In the genomic region with DNA sequence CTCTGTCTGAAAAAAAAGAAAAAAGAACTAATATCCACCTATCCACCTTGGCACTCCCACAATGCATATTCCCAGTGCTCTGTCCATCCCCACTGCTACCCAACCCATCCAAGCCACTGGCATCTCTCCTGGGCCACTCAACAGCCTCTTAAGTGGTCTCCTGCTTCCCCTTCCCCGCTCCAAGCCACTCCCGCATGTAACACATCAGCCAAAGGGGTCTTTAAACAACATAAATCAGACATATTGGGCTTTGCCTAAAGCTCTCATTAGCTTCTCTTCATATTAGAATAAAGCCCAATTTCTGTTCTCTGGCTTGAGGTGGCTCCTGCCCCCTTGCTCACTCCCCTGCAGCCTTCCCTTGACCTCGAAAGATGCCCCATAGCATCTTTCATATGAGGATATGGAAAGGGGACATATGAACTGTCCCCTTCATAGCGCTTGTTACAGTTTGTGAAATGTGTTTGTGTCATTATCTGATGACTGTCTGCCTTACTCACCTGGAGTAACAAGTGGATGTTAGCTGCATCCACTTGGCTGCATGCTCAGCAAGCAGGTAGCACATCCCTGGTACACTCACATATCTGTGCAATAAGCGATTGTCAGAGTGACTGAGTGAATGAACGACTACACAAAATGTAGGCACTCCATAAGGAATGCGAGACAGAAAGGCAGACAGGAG, we compare ENCODE assay signal across 18 cellular contexts. TPM values are rescaled to one million over a fixed set of nuclear protein-coding genes. Genes with fewer than 3 reads are reported as not detected.
A peak's percentile ranks its signal among the peaks of the same experiment; 100 is the strongest.
DNase-seq lines count a peak whose midpoint lies in the region; ATAC-seq, FAIRE-seq and TF ChIP-seq lines count a peak whose summit lies in the region.
"Had no signal": no experiment of that assay in that cellular context is flagged by ENCODE, and none has a peak within 500 bp of the region (broad histone marks: within the 10 kb centered on the region; RNA-seq: fewer than 3 reads in every experiment).

No MANE protein-coding gene starts in this region.

- no peak for TF ChIP-seq RAD21 in HepG2 (CRISPR knock-in tag; IDR thresholded peaks at IDR 0.05)

- H3K79me2 ChIP-seq in HepG2 (ENCODE audit: insufficient read depth, low read length), result peaks cover 22% of the 10 kb centered on the region

- no peak for TF ChIP-seq EP300 in HepG2 (IDR thresholded peaks at IDR 0.05; ENCODE audit: low read depth in 2 of 2, low read length in 2 of 2)
- no peak for TF ChIP-seq EP300 in HepG2 (CRISPR knock-in tag; IDR thresholded peaks at IDR 0.05; ENCODE audit: borderline replicate concordance)

- no peaks in the 10 kb centered on the region for H3K27me3 Mint-ChIP-seq in activated naive CD4-positive, alpha-beta T cell treated with anti-CD3 and anti-CD28 coated beads for 36 hours (ENCODE audit: low read depth)
- no peaks in the 10 kb centered on the region for H3K27me3 Mint-ChIP-seq in activated CD4-positive, alpha-beta memory T cell treated with anti-CD3 and anti-CD28 coated beads, Interleukin-2, amount 10 ng/mL, durations not matched to agents 7 days and 5 days

- 70% methylated on average over 7 of the region's 7 CpGs for WGBS in HepG2 (ENCODE audit: low lambda C conversion rate)

- no peak overlapping the region for H2AFZ ChIP-seq in HepG2 (ENCODE audit: low read length)

- H3K4me1 Mint-ChIP-seq in activated naive CD4-positive, alpha-beta T cell treated with anti-CD3 and anti-CD28 coated beads for 36 hours (ENCODE audit: low read depth), result peaks cover 24% of the 10 kb centered on the region
- H3K4me1 Mint-ChIP-seq in activated CD4-positive, alpha-beta memory T cell treated with anti-CD3 and anti-CD28 coated beads, Interleukin-2, amount 10 ng/mL, durations not matched to agents 7 days and 5 days, result peaks cover 33% of the 10 kb centered on the region

- in situ Hi-C loops in HepG2 (cut with HindIII; ENCODE audit: extremely low pct_ligation_motif_present, low pct_unique_long_range_greater_than_20kb), result no loop called here

- intact Hi-C loops in activated naive CD4-positive, alpha-beta T cell treated with anti-CD3 and anti-CD28 coated beads for 36 hours (cut with micrococcal nuclease), result loop anchor here (5.0 kb wide), 1 partner anchor 147 kb away; no protein-coding TSS in a partner anchor
- intact Hi-C loops in HepG2 (cut with micrococcal nuclease; ENCODE audit: unreplicated experiment), result no loop called here

- no peak overlapping the region for H3K9ac ChIP-seq in HepG2 (ENCODE audit: insufficient read depth, low read depth, low read length)

- H3K27ac ChIP-seq in HepG2 (ENCODE audit: extremely low read length, insufficient read depth, low read length), result no peak overlapping the region
- H3K27ac ChIP-seq: cardiac muscle cell, sigmoid colon, uterus had no signal

- no peak for FAIRE-seq in HepG2 (lab: Jason Lieb, UNC)
- FAIRE-seq: endometrium had no signal

- H3K4me1 ChIP-seq in HepG2 (ENCODE audit: insufficient read depth, low read length), result peaks cover 54% of the 10 kb centered on the region

- no peaks in the 10 kb centered on the region for H3K9me3 ChIP-seq in HepG2 (ENCODE audit: low read length)
- H3K9me3 ChIP-seq: sigmoid colon, uterus had no signal

- peaks cover 2% of the 10 kb centered on the region for H3K36me3 Mint-ChIP-seq in activated naive CD4-positive, alpha-beta T cell treated with anti-CD3 and anti-CD28 coated beads for 36 hours (ENCODE audit: low read depth)
- peaks cover 14% of the 10 kb centered on the region for H3K36me3 Mint-ChIP-seq in activated CD4-positive, alpha-beta memory T cell treated with anti-CD3 and anti-CD28 coated beads, Interleukin-2, amount 10 ng/mL, durations not matched to agents 7 days and 5 days (ENCODE audit: low read depth)

- no peak overlapping the region for H3K4me3 ChIP-seq in HepG2 (replicated peaks in 1 of 3; ENCODE audit: insufficient read depth in 1 of 3, low read depth in 2 of 3, low read length in 3 of 3)
- H3K4me3 ChIP-seq: cardiac muscle cell, sigmoid colon, uterus had no signal

- no peak for DNase-seq in activated naive CD4-positive, alpha-beta T cell treated with anti-CD3 and anti-CD28 coated beads for 36 hours
- DNase-seq in activated naive CD4-positive, alpha-beta T cell (lab: John Stamatoyannopoulos, UW), result no peak
- DNase-seq in activated CD4-positive, alpha-beta memory T cell treated with anti-CD3 and anti-CD28 coated beads, Interleukin-2, amount 10 ng/mL, durations not matched to agents 7 days and 5 days, result no peak
- DNase-seq in HepG2 (ENCODE audit: low spot score) (no peak), kidney glomerular epithelial cell (lab: John Stamatoyannopoulos, UW) (no peak)
- DNase-seq: EL; H9; left cardiac atrium; midbrain; NCI-H1694; sigmoid colon; stimulated activated CD4-positive, alpha-beta T cell treated with anti-CD3 and anti-CD28 coated beads, Interleukin-1b, Interleukin-23, amount 100 ng/mL, for 48 hours; uterus had no signal

- H3K4me2 ChIP-seq in HepG2 (ENCODE audit: low read depth, low read length), result no peak overlapping the region

- no peaks in the 10 kb centered on the region for H3K27me3 ChIP-seq in HepG2 (ENCODE audit: control insufficient read depth in 1 of 2, insufficient read depth in 2 of 2, low read length in 2 of 2)
- H3K27me3 ChIP-seq: cardiac muscle cell, sigmoid colon, uterus had no signal

- H3K4me3 Mint-ChIP-seq in activated naive CD4-positive, alpha-beta T cell treated with anti-CD3 and anti-CD28 coated beads for 36 hours, result peak overlapping the region; percentile 26
- H3K4me3 Mint-ChIP-seq in activated CD4-positive, alpha-beta memory T cell treated with anti-CD3 and anti-CD28 coated beads, Interleukin-2, amount 10 ng/mL, durations not matched to agents 7 days and 5 days, result peak overlapping the region; percentile 6

- H4K20me1 ChIP-seq in HepG2 (ENCODE audit: insufficient read depth, low read length), result 0 out of 2 replicates have a peak, but pooled peaks cover 8% of the 10 kb centered on the region

- no peaks in the 10 kb centered on the region for H3K9me3 Mint-ChIP-seq in activated naive CD4-positive, alpha-beta T cell treated with anti-CD3 and anti-CD28 coated beads for 36 hours
- H3K9me3 Mint-ChIP-seq in activated CD4-positive, alpha-beta memory T cell treated with anti-CD3 and anti-CD28 coated beads, Interleukin-2, amount 10 ng/mL, durations not matched to agents 7 days and 5 days, result no peaks in the 10 kb centered on the region

- ATAC-seq in HepG2, result no peak
- no peak for ATAC-seq in HG02973 (IDR thresholded peaks at IDR 0.05; ENCODE audit: unreplicated experiment)
- ATAC-seq in GM21825 (IDR thresholded peaks at IDR 0.05; ENCODE audit: unreplicated experiment), result no peak
- no peak for ATAC-seq in HG03045 (IDR thresholded peaks at IDR 0.05; ENCODE audit: unreplicated experiment)
- ATAC-seq: left cardiac atrium had no signal

- no peak overlapping the region for H3K27ac Mint-ChIP-seq in activated naive CD4-positive, alpha-beta T cell treated with anti-CD3 and anti-CD28 coated beads for 36 hours
- H3K27ac Mint-ChIP-seq in activated CD4-positive, alpha-beta memory T cell treated with anti-CD3 and anti-CD28 coated beads, Interleukin-2, amount 10 ng/mL, durations not matched to agents 7 days and 5 days, result no peak overlapping the region
- H3K27ac Mint-ChIP-seq: H9 had no signal

- BruUV-seq in HepG2 (replicated peaks; lab: Mats Ljungman, UMichigan), result no TSS peak

- CTCF ChIA-PET in activated naive CD4-positive, alpha-beta T cell treated with anti-CD3 and anti-CD28 coated beads for 36 hours (lab: Charles Lee), result interaction anchor here (0.7 to 7.0 kb wide), 17 partner anchors 12 to 351 kb away, joined by 3 to 179 read pairs (median 4); no protein-coding TSS in a partner anchor
- CTCF ChIA-PET in activated CD4-positive, alpha-beta memory T cell treated with anti-CD3 and anti-CD28 coated beads, Interleukin-2, amount 10 ng/mL, durations not matched to agents 7 days and 5 days (lab: Charles Lee), result interaction anchor here (0.7 to 5.6 kb wide), 16 partner anchors 17 to 351 kb away, joined by 3 to 145 read pairs (median 4); partner anchors contain the start of genes GRPEL1 and MRFAP1
- CTCF ChIA-PET in HepG2 (lab: Yijun Ruan, JAX; ENCODE audit: low intra/inter-chr PET ratio, low total read pairs), result interaction anchor here (3.2 kb wide), 1 partner anchor 155 kb away, joined by 50 read pairs; no protein-coding TSS in a partner anchor

- TF ChIP-seq CTCF in HepG2 (CRISPR knock-in tag; IDR thresholded peaks at IDR 0.05), result no peak

- H3K36me3 ChIP-seq in HepG2 (replicated peaks in 1 of 2; ENCODE audit: control insufficient read depth in 1 of 2, insufficient read depth in 2 of 2, low read length in 2 of 2), result no peaks in the 10 kb centered on the region
- H3K36me3 ChIP-seq: cardiac muscle cell, sigmoid colon, uterus had no signal

- POLR2A ChIA-PET in activated CD4-positive, alpha-beta memory T cell treated with anti-CD3 and anti-CD28 coated beads, Interleukin-2, amount 10 ng/mL, durations not matched to agents 7 days and 5 days (lab: Charles Lee), result interaction anchor here (1.3 to 6.7 kb wide), 6 partner anchors 9 to 349 kb away, joined by 3 to 84 read pairs (median 10); partner anchors contain the start of genes GRPEL1, MRFAP1 and MRFAP1L1
- POLR2A ChIA-PET in HepG2 (lab: Yijun Ruan, JAX), result interaction anchor here (0.6 to 4.0 kb wide), 2 partner anchors 25 to 49 kb away, joined by 3 to 23 read pairs; no protein-coding TSS in a partner anchor

- peak in 1 of 2 experiments; percentile 30; a peak in 1 of 4 replicates for TF ChIP-seq POLR2A in HepG2 (IDR thresholded peaks at IDR 0.05; ENCODE audit: insufficient read depth in 1 of 2, low read depth in 2 of 2, low read length in 2 of 2)

RNA-seq across cellular contexts. Expression of gene BLOC1S4, which starts 3.1 kb away (rescaled TPM):
- 10 to 100 TPM; 11.0 to 11.8 TPM for total RNA-seq in activated naive CD4-positive, alpha-beta T cell treated with anti-CD3 and anti-CD28 coated beads for 36 hours
- total RNA-seq in activated CD4-positive, alpha-beta memory T cell treated with anti-CD3 and anti-CD28 coated beads, Interleukin-2, amount 10 ng/mL, durations not matched to agents 7 days and 5 days, result 10 to 100 TPM; 22.9 to 23.2 TPM
- 18.7 and 20.9 TPM in 2 replicates for total RNA-seq in HepG2 (2016; rRNA removed; fragmentation: Illumina TruSeq; extraction: Trizol)
- 4.7 and 6.1 TPM in 2 replicates for total RNA-seq in HepG2 (2016; cell fraction: cytosol; rRNA removed; fragmentation: Illumina TruSeq; extraction: Trizol; ENCODE audit: low read depth)
- 19.1 and 20.1 TPM in 2 replicates for total RNA-seq in HepG2 (2016; cell fraction: insoluble cytoplasmic fraction; rRNA removed; fragmentation: Illumina TruSeq; extraction: Trizol)
- 11.7 and 12.0 TPM in 2 replicates for total RNA-seq in HepG2 (2016; cell fraction: membrane; rRNA removed; fragmentation: Illumina TruSeq; extraction: Trizol)
- total RNA-seq in HepG2 (2016; cell fraction: nucleus; rRNA removed; fragmentation: Illumina TruSeq; extraction: Trizol), result 7.6 and 7.9 TPM in 2 replicates
- polyA plus RNA-seq in HepG2 (2011; rRNA removed), result 15.5 and 17.6 TPM in 2 replicates
- polyA plus RNA-seq in HepG2 (2011; cell fraction: cytosol; rRNA removed), result 19.4 and 26.2 TPM in 2 replicates
- 9.3 and 10.5 TPM in 2 replicates for polyA plus RNA-seq in HepG2 (2011; cell fraction: nucleus; rRNA removed)
- 10.5 and 11.1 TPM in 2 replicates for polyA plus RNA-seq in HepG2 (2012)
- polyA plus RNA-seq in HepG2 (2016; cell fraction: cytosol; fragmentation: Illumina TruSeq; extraction: Trizol; ENCODE audit: low read depth), result 3.6 and 4.1 TPM in 2 replicates
- polyA plus RNA-seq in HepG2 (2016; cell fraction: insoluble cytoplasmic fraction; fragmentation: Illumina TruSeq; extraction: Trizol; ENCODE audit: low read depth), result 22.2 and 23.4 TPM in 2 replicates
- 7.5 and 8.0 TPM in 2 replicates for polyA plus RNA-seq in HepG2 (2016; cell fraction: membrane; fragmentation: Illumina TruSeq; extraction: Trizol; ENCODE audit: low read depth)
- polyA plus RNA-seq in HepG2 (2016; cell fraction: nucleus; fragmentation: Illumina TruSeq; extraction: Trizol; ENCODE audit: insufficient read depth, low read depth), result 10.3 and 14.0 TPM in 2 replicates
- 5.1 and 16.2 TPM in 2 replicates for polyA minus RNA-seq in HepG2 (2011; rRNA and poly(A)+ RNA removed; ENCODE audit: low replicate concordance)
- 9.3 and 9.9 TPM in 2 replicates for polyA minus RNA-seq in HepG2 (2011; cell fraction: cytosol; rRNA and poly(A)+ RNA removed)
- 5.5 and 7.0 TPM in 2 replicates for polyA minus RNA-seq in HepG2 (2011; cell fraction: nucleus; rRNA and poly(A)+ RNA removed)

RNA-seq across cellular contexts. Expression of gene MRFAP1L1, which starts 9.4 kb away (rescaled TPM):
- 10 to 100 TPM; 37.0 to 38.6 TPM for total RNA-seq in activated naive CD4-positive, alpha-beta T cell treated with anti-CD3 and anti-CD28 coated beads for 36 hours
- total RNA-seq in activated CD4-positive, alpha-beta memory T cell treated with anti-CD3 and anti-CD28 coated beads, Interleukin-2, amount 10 ng/mL, durations not matched to agents 7 days and 5 days, result 10 to 100 TPM; 81.9 to 83.1 TPM
- total RNA-seq in HepG2 (2016; rRNA removed; fragmentation: Illumina TruSeq; extraction: Trizol), result 76.6 and 124 TPM in 2 replicates
- 12.0 and 14.9 TPM in 2 replicates for total RNA-seq in HepG2 (2016; cell fraction: cytosol; rRNA removed; fragmentation: Illumina TruSeq; extraction: Trizol; ENCODE audit: low read depth)
- total RNA-seq in HepG2 (2016; cell fraction: insoluble cytoplasmic fraction; rRNA removed; fragmentation: Illumina TruSeq; extraction: Trizol), result 82.6 and 130 TPM in 2 replicates
- 36.1 and 39.2 TPM in 2 replicates for total RNA-seq in HepG2 (2016; cell fraction: membrane; rRNA removed; fragmentation: Illumina TruSeq; extraction: Trizol)
- total RNA-seq in HepG2 (2016; cell fraction: nucleus; rRNA removed; fragmentation: Illumina TruSeq; extraction: Trizol), result 35.4 and 41.2 TPM in 2 replicates
- 39.9 and 44.8 TPM in 2 replicates for polyA plus RNA-seq in HepG2 (2011; rRNA removed)
- polyA plus RNA-seq in HepG2 (2011; cell fraction: cytosol; rRNA removed), result 29.0 and 43.5 TPM in 2 replicates
- polyA plus RNA-seq in HepG2 (2011; cell fraction: nucleus; rRNA removed), result 12.5 and 20.0 TPM in 2 replicates
- 55.6 and 62.7 TPM in 2 replicates for polyA plus RNA-seq in HepG2 (2012)
- polyA plus RNA-seq in HepG2 (2016; cell fraction: cytosol; fragmentation: Illumina TruSeq; extraction: Trizol; ENCODE audit: low read depth), result 6.5 and 6.6 TPM in 2 replicates
- polyA plus RNA-seq in HepG2 (2016; cell fraction: insoluble cytoplasmic fraction; fragmentation: Illumina TruSeq; extraction: Trizol; ENCODE audit: low read depth), result 143 and 162 TPM in 2 replicates
- polyA plus RNA-seq in HepG2 (2016; cell fraction: membrane; fragmentation: Illumina TruSeq; extraction: Trizol; ENCODE audit: low read depth), result 21.2 and 21.7 TPM in 2 replicates
- polyA plus RNA-seq in HepG2 (2016; cell fraction: nucleus; fragmentation: Illumina TruSeq; extraction: Trizol; ENCODE audit: insufficient read depth, low read depth), result 60.2 and 60.7 TPM in 2 replicates
- polyA minus RNA-seq in HepG2 (2011; rRNA and poly(A)+ RNA removed; ENCODE audit: low replicate concordance), result 10.4 and 12.8 TPM in 2 replicates
- 13.6 and 15.5 TPM in 2 replicates for polyA minus RNA-seq in HepG2 (2011; cell fraction: cytosol; rRNA and poly(A)+ RNA removed)
- 16.1 and 16.2 TPM in 2 replicates for polyA minus RNA-seq in HepG2 (2011; cell fraction: nucleus; rRNA and poly(A)+ RNA removed)

RNA-seq across cellular contexts. Expression of gene S100P, which starts 25.4 kb away (rescaled TPM):
- 10 to 100 TPM in 1 of 2 experiments, 1 to 10 TPM in 1; 8.5 to 10.0 TPM for total RNA-seq in activated naive CD4-positive, alpha-beta T cell treated with anti-CD3 and anti-CD28 coated beads for 36 hours
- 100 to 1,000 TPM; 165 to 176 TPM for total RNA-seq in activated CD4-positive, alpha-beta memory T cell treated with anti-CD3 and anti-CD28 coated beads, Interleukin-2, amount 10 ng/mL, durations not matched to agents 7 days and 5 days
- total RNA-seq in HepG2 (2016; rRNA removed; fragmentation: Illumina TruSeq; extraction: Trizol), result 278 and 348 TPM in 2 replicates
- 36.9 and 39.1 TPM in 2 replicates for total RNA-seq in HepG2 (2016; cell fraction: cytosol; rRNA removed; fragmentation: Illumina TruSeq; extraction: Trizol; ENCODE audit: low read depth)
- total RNA-seq in HepG2 (2016; cell fraction: insoluble cytoplasmic fraction; rRNA removed; fragmentation: Illumina TruSeq; extraction: Trizol), result 251 and 366 TPM in 2 replicates
- 71.8 and 83.2 TPM in 2 replicates for total RNA-seq in HepG2 (2016; cell fraction: membrane; rRNA removed; fragmentation: Illumina TruSeq; extraction: Trizol)
- 84.8 and 90.9 TPM in 2 replicates for total RNA-seq in HepG2 (2016; cell fraction: nucleus; rRNA removed; fragmentation: Illumina TruSeq; extraction: Trizol)
- 1,649 and 1,898 TPM in 2 replicates for polyA plus RNA-seq in HepG2 (2011; rRNA removed)
- polyA plus RNA-seq in HepG2 (2011; cell fraction: cytosol; rRNA removed), result 422 and 472 TPM in 2 replicates
- 82.9 and 122 TPM in 2 replicates for polyA plus RNA-seq in HepG2 (2011; cell fraction: nucleus; rRNA removed)
- polyA plus RNA-seq in HepG2 (2012), result 700 and 2,334 TPM in 2 replicates
- 30.5 and 35.0 TPM in 2 replicates for polyA plus RNA-seq in HepG2 (2016; cell fraction: cytosol; fragmentation: Illumina TruSeq; extraction: Trizol; ENCODE audit: low read depth)
- polyA plus RNA-seq in HepG2 (2016; cell fraction: insoluble cytoplasmic fraction; fragmentation: Illumina TruSeq; extraction: Trizol; ENCODE audit: low read depth), result 150 and 168 TPM in 2 replicates
- 38.8 and 42.8 TPM in 2 replicates for polyA plus RNA-seq in HepG2 (2016; cell fraction: membrane; fragmentation: Illumina TruSeq; extraction: Trizol; ENCODE audit: low read depth)
- 79.1 and 81.3 TPM in 2 replicates for polyA plus RNA-seq in HepG2 (2016; cell fraction: nucleus; fragmentation: Illumina TruSeq; extraction: Trizol; ENCODE audit: insufficient read depth, low read depth)
- 151 and 198 TPM in 2 replicates for polyA minus RNA-seq in HepG2 (2011; rRNA and poly(A)+ RNA removed; ENCODE audit: low replicate concordance)
- polyA minus RNA-seq in HepG2 (2011; cell fraction: cytosol; rRNA and poly(A)+ RNA removed), result 87.0 and 146 TPM in 2 replicates
- polyA minus RNA-seq in HepG2 (2011; cell fraction: nucleus; rRNA and poly(A)+ RNA removed), result 37.3 and 51.0 TPM in 2 replicates
- total RNA-seq: cardiac muscle cell, H9 had no signal
- polyA plus RNA-seq: cardiac muscle cell had no signal
